Comparison of ENCODE assay signal across 32 cellular contexts in the genomic region with DNA sequence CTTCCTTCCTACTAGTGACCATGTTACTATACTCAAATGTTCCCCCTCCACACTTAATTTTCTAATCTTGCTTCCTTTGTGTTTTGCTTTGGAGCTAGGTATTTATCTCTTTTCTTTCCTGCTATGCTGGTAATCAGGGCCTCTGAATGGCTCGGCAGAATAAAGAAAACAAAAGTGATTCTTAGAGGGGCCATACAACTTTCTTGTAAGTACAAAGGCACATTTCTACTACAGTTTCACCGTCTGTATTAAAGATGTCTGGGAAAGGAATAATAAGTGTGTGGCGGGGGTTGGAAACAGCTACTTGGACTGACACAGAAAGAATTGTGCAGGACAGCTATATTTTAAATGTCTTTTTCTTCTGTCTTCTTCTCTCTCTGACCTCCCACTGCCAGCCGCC. TPM values are rescaled to one million over a fixed set of nuclear protein-coding genes. Genes with fewer than 3 reads are reported as not detected.
DNase-seq lines count a peak whose midpoint lies in the region; ATAC-seq, FAIRE-seq and TF ChIP-seq lines count a peak whose summit lies in the region.
"Had no signal": no experiment of that assay in that cellular context is flagged by ENCODE, and none has a peak within 500 bp of the region (broad histone marks: within the 10 kb centered on the region; RNA-seq: fewer than 3 reads in every experiment).

No MANE protein-coding gene starts in this region.

- H3K4me3 Mint-ChIP-seq in neural progenitor cell, result peak overlapping the region; percentile 67
- H3K4me3 Mint-ChIP-seq in effector memory CD8-positive, alpha-beta T cell, result no peak overlapping the region
- no peak overlapping the region for H3K4me3 Mint-ChIP-seq in glutamatergic neuron (ENCODE audit: unreplicated experiment)
- H3K4me3 Mint-ChIP-seq: CD8-positive, alpha-beta T cell had no signal

- FAIRE-seq in HepG2 (lab: Jason Lieb, UNC), result no peak
- FAIRE-seq: G401.6, GM12892, GM18507, HTR-8/SVneo had no signal

- in situ Hi-C loops in HepG2 (cut with HindIII; ENCODE audit: extremely low pct_ligation_motif_present, low pct_unique_long_range_greater_than_20kb), result no loop called here
- in situ Hi-C loops in GM13976 (cut with MboI; ENCODE audit: low sequenced_read_pairs, unreplicated experiment), result no loop called here

- TF ChIP-seq CTCF in HepG2 (CRISPR knock-in tag; IDR thresholded peaks at IDR 0.05) (no peak), right lobe of liver (IDR thresholded peaks at IDR 0.05) (no peak), neural progenitor cell (IDR thresholded peaks at IDR 0.05) (no peak), GM13976 (IDR thresholded peaks at IDR 0.05; ENCODE audit: borderline replicate concordance, control extremely low read depth, extremely low read depth, insufficient read depth, missing control alignments) (no peak), glutamatergic neuron (IDR thresholded peaks at IDR 0.05; ENCODE audit: partially characterized antibody, unreplicated experiment) (no peak)

- H3K4me1 Mint-ChIP-seq in neural progenitor cell (peaks cover 20% of the 10 kb centered on the region), glutamatergic neuron (ENCODE audit: low read depth, unreplicated experiment) (no peaks in the 10 kb centered on the region)
- H3K4me1 Mint-ChIP-seq in effector memory CD8-positive, alpha-beta T cell (ENCODE audit: low read depth in 2 of 2), result no peaks in the 10 kb centered on the region

- H3K9me3 Mint-ChIP-seq in neural progenitor cell, result peaks cover 2% of the 10 kb centered on the region
- no peaks in the 10 kb centered on the region for H3K9me3 Mint-ChIP-seq in effector memory CD8-positive, alpha-beta T cell
- no peaks in the 10 kb centered on the region for H3K9me3 Mint-ChIP-seq in glutamatergic neuron (ENCODE audit: unreplicated experiment)
- H3K9me3 Mint-ChIP-seq: CD8-positive, alpha-beta T cell had no signal

- H2AFZ ChIP-seq in HepG2 (ENCODE audit: low read length) (no peak overlapping the region), neural progenitor cell (replicated peaks) (no peak overlapping the region)
- H2AFZ ChIP-seq: GM23248 had no signal

- TF ChIP-seq POLR2A in HepG2 (IDR thresholded peaks at IDR 0.05; ENCODE audit: insufficient read depth in 1 of 2, low read depth in 2 of 2, low read length in 2 of 2), result no peak
- TF ChIP-seq POLR2A in right lobe of liver (IDR thresholded peaks at IDR 0.05), result no peak

- peaks cover 27% of the 10 kb centered on the region for H3K4me1 ChIP-seq in HepG2 (ENCODE audit: insufficient read depth, low read length)
- H3K4me1 ChIP-seq in right lobe of liver, result no peaks in the 10 kb centered on the region
- peaks cover 19% of the 10 kb centered on the region for H3K4me1 ChIP-seq in neural progenitor cell
- H3K4me1 ChIP-seq: SJSA1 had no signal

- H3K9ac ChIP-seq in HepG2 (ENCODE audit: insufficient read depth, low read depth, low read length), result no peak overlapping the region
- no peak overlapping the region for H3K9ac ChIP-seq in neural progenitor cell
- H3K9ac ChIP-seq: GM23248, KMS-11 had no signal

- DNase-seq in HepG2 (ENCODE audit: low spot score) (no peak), right lobe of liver (no peak), left kidney (ENCODE audit: low read depth, low spot score) (peak; percentile 54), neural progenitor cell (ENCODE audit: low spot score) (peak; percentile 46), mesenteric fat pad (ENCODE audit: low spot score) (no peak), GM13976 (ENCODE audit: low spot score) (no peak), glutamatergic neuron (no peak)
- no peak for DNase-seq in effector memory CD8-positive, alpha-beta T cell
- DNase-seq: 8988T; AML-193; C1 segment of cervical spinal cord; Calu3; CD8-positive, alpha-beta T cell; DMS153; GM23248; IMR-90; MV-4-11; NCI-H1694; NCI-H2081; NCI-H2171 treated with DMSO at 0.1 percent for 48 hours; NCI-H524 treated with DMSO at 0.1 percent for 48 hours; OCI-M1 had no signal

- POLR2A ChIA-PET in HepG2 (lab: Yijun Ruan, JAX), result no interaction called here

- H3F3A ChIP-seq in neural progenitor cell (ENCODE audit: low read depth), result peaks cover 3% of the 10 kb centered on the region

- peak overlapping the region; percentile 96 for H3K27ac Mint-ChIP-seq in neural progenitor cell
- H3K27ac Mint-ChIP-seq in effector memory CD8-positive, alpha-beta T cell, result no peak overlapping the region
- H3K27ac Mint-ChIP-seq in glutamatergic neuron (ENCODE audit: unreplicated experiment), result no peak overlapping the region
- H3K27ac Mint-ChIP-seq: CD8-positive, alpha-beta T cell had no signal

- H3K4me2 ChIP-seq in HepG2 (ENCODE audit: low read depth, low read length), result no peak overlapping the region
- peak overlapping the region; percentile 68 for H3K4me2 ChIP-seq in neural progenitor cell
- H3K4me2 ChIP-seq: KMS-11 had no signal

- H4K20me1 ChIP-seq in HepG2 (ENCODE audit: insufficient read depth, low read length) (peaks cover 71% of the 10 kb centered on the region), neural progenitor cell (ENCODE audit: low read depth) (peaks cover 28% of the 10 kb centered on the region)

- H3K36me3 Mint-ChIP-seq in neural progenitor cell (no peaks in the 10 kb centered on the region), glutamatergic neuron (ENCODE audit: unreplicated experiment) (no peaks in the 10 kb centered on the region)
- no peaks in the 10 kb centered on the region for H3K36me3 Mint-ChIP-seq in effector memory CD8-positive, alpha-beta T cell (ENCODE audit: insufficient read depth)
- H3K36me3 Mint-ChIP-seq: CD8-positive, alpha-beta T cell had no signal

- H3K27ac ChIP-seq in HepG2 (ENCODE audit: extremely low read length, insufficient read depth, low read length) (no peak overlapping the region), right lobe of liver (no peak overlapping the region), neural progenitor cell (peak overlapping the region; percentile 77)
- H3K27ac ChIP-seq: GM23248, KMS-11, SJSA1 had no signal

- H3K27me3 Mint-ChIP-seq in neural progenitor cell (ENCODE audit: insufficient read depth, low read depth) (no peaks in the 10 kb centered on the region), glutamatergic neuron (ENCODE audit: unreplicated experiment) (no peaks in the 10 kb centered on the region)
- no peaks in the 10 kb centered on the region for H3K27me3 Mint-ChIP-seq in effector memory CD8-positive, alpha-beta T cell

- intact Hi-C loops in HepG2 (cut with micrococcal nuclease; ENCODE audit: unreplicated experiment) (no loop called here), right lobe of liver (cut with DNase I) (no loop called here)

- no peak for TF ChIP-seq RAD21 in HepG2 (CRISPR knock-in tag; IDR thresholded peaks at IDR 0.05)

- H3K9me3 ChIP-seq in HepG2 (ENCODE audit: low read length) (no peaks in the 10 kb centered on the region), right lobe of liver (no peaks in the 10 kb centered on the region), neural progenitor cell (ENCODE audit: low read depth) (no peaks in the 10 kb centered on the region)
- H3K9me3 ChIP-seq: SJSA1 had no signal

- ATAC-seq in HepG2 (no peak), right lobe of liver (no peak)
- no peak for ATAC-seq in effector memory CD8-positive, alpha-beta T cell (replicated peaks)
- ATAC-seq: CD8-positive, alpha-beta T cell; HCT116; Right ventricle myocardium inferior had no signal

- peaks cover 1 to 10% of the 10 kb centered on the region in 2 experiments; a peak in 4 of 5 replicates for H3K36me3 ChIP-seq in HepG2 (replicated peaks in 1 of 2; ENCODE audit: control insufficient read depth in 1 of 2, insufficient read depth in 2 of 2, low read length in 2 of 2)
- H3K36me3 ChIP-seq in right lobe of liver, result no peaks in the 10 kb centered on the region
- no peaks in the 10 kb centered on the region for H3K36me3 ChIP-seq in neural progenitor cell
- H3K36me3 ChIP-seq: SJSA1 had no signal

- CTCF ChIA-PET in HepG2 (lab: Yijun Ruan, JAX; ENCODE audit: low intra/inter-chr PET ratio, low total read pairs), result no interaction called here

- H3K4me3 ChIP-seq in HepG2 (replicated peaks in 1 of 3; ENCODE audit: insufficient read depth in 1 of 3, low read depth in 2 of 3, low read length in 3 of 3), result no peak overlapping the region
- no peak overlapping the region for H3K4me3 ChIP-seq in right lobe of liver
- peak overlapping the region; percentile 33 for H3K4me3 ChIP-seq in neural progenitor cell
- H3K4me3 ChIP-seq: GM23248, SJSA1 had no signal

- H3K79me2 ChIP-seq in HepG2 (ENCODE audit: insufficient read depth, low read length) (peaks cover 74% of the 10 kb centered on the region), neural progenitor cell (ENCODE audit: low read depth) (peaks cover 78% of the 10 kb centered on the region)

- H3K27me3 ChIP-seq in HepG2 (ENCODE audit: control insufficient read depth in 1 of 2, insufficient read depth in 2 of 2, low read length in 2 of 2), result no peaks in the 10 kb centered on the region
- H3K27me3 ChIP-seq in right lobe of liver, result no peaks in the 10 kb centered on the region
- H3K27me3 ChIP-seq in neural progenitor cell, result no peaks in the 10 kb centered on the region
- H3K27me3 ChIP-seq: SJSA1 had no signal

- WGBS in HepG2 (ENCODE audit: low lambda C conversion rate), result 95% methylated on average over 4 of the region's 4 CpGs
- WGBS in right lobe of liver (ENCODE audit: insufficient coverage, low coverage, low lambda C conversion rate, missing lambda C conversion rate), result 45% methylated on average over 4 of the region's 4 CpGs

- TF ChIP-seq EP300 in HepG2 (IDR thresholded peaks at IDR 0.05; ENCODE audit: low read depth in 2 of 2, low read length in 2 of 2) (no peak), HepG2 (CRISPR knock-in tag; IDR thresholded peaks at IDR 0.05; ENCODE audit: borderline replicate concordance) (no peak)

- TSS peak; percentile 6 for BruUV-seq in HepG2 (replicated peaks; lab: Mats Ljungman, UMichigan)

RNA-seq across cellular contexts. Expression of a gene that starts 50.3 kb away (rescaled TPM):
- 805 and 1,799 TPM in 2 replicates for total RNA-seq in HepG2 (2016; rRNA removed; fragmentation: Illumina TruSeq; extraction: Trizol)
- total RNA-seq in HepG2 (2016; cell fraction: cytosol; rRNA removed; fragmentation: Illumina TruSeq; extraction: Trizol; ENCODE audit: low read depth), result 284 and 320 TPM in 2 replicates
- total RNA-seq in HepG2 (2016; cell fraction: insoluble cytoplasmic fraction; rRNA removed; fragmentation: Illumina TruSeq; extraction: Trizol), result 792 and 1,776 TPM in 2 replicates
- total RNA-seq in HepG2 (2016; cell fraction: membrane; rRNA removed; fragmentation: Illumina TruSeq; extraction: Trizol), result 290 and 301 TPM in 2 replicates
- total RNA-seq in HepG2 (2016; cell fraction: nucleus; rRNA removed; fragmentation: Illumina TruSeq; extraction: Trizol), result 1,828 and 2,106 TPM in 2 replicates
- polyA plus RNA-seq in HepG2 (2011; rRNA removed), result 3,263 and 3,554 TPM in 2 replicates
- 2,062 and 3,587 TPM in 2 replicates for polyA plus RNA-seq in HepG2 (2011; cell fraction: cytosol; rRNA removed)
- polyA plus RNA-seq in HepG2 (2011; cell fraction: nucleus; rRNA removed), result 820 and 1,167 TPM in 2 replicates
- 3,341 and 3,897 TPM in 2 replicates for polyA plus RNA-seq in HepG2 (2012)
- polyA plus RNA-seq in HepG2 (2016; cell fraction: cytosol; fragmentation: Illumina TruSeq; extraction: Trizol; ENCODE audit: low read depth), result 118 and 136 TPM in 2 replicates
- 843 and 853 TPM in 2 replicates for polyA plus RNA-seq in HepG2 (2016; cell fraction: insoluble cytoplasmic fraction; fragmentation: Illumina TruSeq; extraction: Trizol; ENCODE audit: low read depth)
- 164 and 169 TPM in 2 replicates for polyA plus RNA-seq in HepG2 (2016; cell fraction: membrane; fragmentation: Illumina TruSeq; extraction: Trizol; ENCODE audit: low read depth)
- 1,823 and 1,891 TPM in 2 replicates for polyA plus RNA-seq in HepG2 (2016; cell fraction: nucleus; fragmentation: Illumina TruSeq; extraction: Trizol; ENCODE audit: insufficient read depth, low read depth)
- 0.72 and 1,012 TPM in 2 replicates for polyA minus RNA-seq in HepG2 (2011; rRNA and poly(A)+ RNA removed; ENCODE audit: low replicate concordance)
- 1,199 and 1,788 TPM in 2 replicates for polyA minus RNA-seq in HepG2 (2011; cell fraction: cytosol; rRNA and poly(A)+ RNA removed)
- 1,194 and 1,668 TPM in 2 replicates for polyA minus RNA-seq in HepG2 (2011; cell fraction: nucleus; rRNA and poly(A)+ RNA removed)
- total RNA-seq in right lobe of liver, result 1 to 10 TPM in 4 of 6 experiments, under 1 TPM in 2; 0.31 to 6.8 (median 1.8) TPM
- total RNA-seq in neural progenitor cell (ENCODE audit: low replicate concordance), result 968 and 1,039 TPM in 2 replicates
- 58.6 TPM for total RNA-seq in mesenteric fat pad
- 4.2 TPM for total RNA-seq in glutamatergic neuron (ENCODE audit: unreplicated experiment)
- total RNA-seq: GM23248, IMR-90, M059J had no signal
- polyA plus RNA-seq: AG04450, GM23248, IMR-90 had no signal

Comparison
In these comparisons a context has a peak if more than half of its experiments do, and no peak if none do; other contexts are left out.
1. DNase-seq: peak in left kidney (single experiment) and neural progenitor cell (single experiment); none in HepG2 (single experiment), right lobe of liver (0 of 3), mesenteric fat pad (single experiment), GM13976 (single experiment), effector memory CD8-positive, alpha-beta T cell (0 of 3) and glutamatergic neuron (single experiment).